Comparison of ENCODE assay signal across 7 cellular contexts in the genomic region with DNA sequence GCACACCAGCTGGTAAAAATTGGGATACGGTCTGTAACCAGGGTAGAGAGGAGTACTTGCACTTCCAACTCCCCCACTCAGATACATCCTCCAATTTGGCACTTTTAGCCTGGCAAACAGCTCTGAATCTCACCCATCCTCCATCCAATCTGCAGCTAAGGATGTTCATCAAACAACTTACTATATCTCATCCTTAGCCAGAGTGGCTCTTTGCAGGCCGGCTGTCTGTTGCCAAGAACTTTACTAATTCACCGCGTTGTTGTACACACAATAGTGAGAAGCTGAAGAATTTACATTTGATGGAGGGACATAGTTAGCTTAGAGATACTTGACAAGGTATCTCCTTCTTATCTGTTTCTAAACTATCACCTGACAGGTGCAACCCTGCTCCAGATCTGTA.
DNase-seq lines count a peak whose midpoint lies in the region; ATAC-seq, FAIRE-seq and TF ChIP-seq lines count a peak whose summit lies in the region.
"Not testable (repeated sequence)": the region's sequence is repeated elsewhere in the genome, so short reads cannot be mapped to it uniquely, and the experiment has no call there.

No MANE protein-coding gene starts in this region.

- not testable (repeated sequence) for H3K27me3 ChIP-seq in GM23338 (ENCODE audit: insufficient read depth)

- not testable (repeated sequence) for H3K27me3 Mint-ChIP-seq in GM23338 (ENCODE audit: insufficient read depth, low read depth, poor library complexity)

- FAIRE-seq in H54 (lab: Jason Lieb, UNC) (peak; percentile 89), urothelium cell line (lab: Jason Lieb, UNC) (peak; percentile 66)

- not testable (repeated sequence) for TF ChIP-seq CTCF in GM23338 (conservative IDR thresholded peaks at IDR 0.05; ENCODE audit: low read depth in 2 of 2)

- H2AFZ ChIP-seq in GM23338, result 0 out of 2 replicates have a peak overlapping the region, but pooled peaks have one; percentile 74

- not testable (repeated sequence) for H3K9me3 Mint-ChIP-seq in GM23338

- H4K20me1 ChIP-seq in GM23338 (replicated peaks; ENCODE audit: insufficient read depth), result not testable (repeated sequence)

- DNase-seq in Ammon's horn (ENCODE audit: low spot score) (peak; percentile 51), middle frontal gyrus (ENCODE audit: extremely low spot score, low spot score) (peak; percentile 14), occipital lobe (lab: John Stamatoyannopoulos, UW) (peak; percentile 4), superior temporal gyrus (ENCODE audit: extremely low spot score) (peak; percentile 22)
- not testable (repeated sequence) for DNase-seq in GM23338 (ENCODE audit: low spot score); H54 (ENCODE audit: insufficient read length, low spot score); urothelium cell line (ENCODE audit: low spot score)

- H3K4me1 Mint-ChIP-seq in GM23338, result not testable (repeated sequence)

- H3K36me3 Mint-ChIP-seq in GM23338 (ENCODE audit: low read depth), result not testable (repeated sequence)

- not testable (repeated sequence) for H3K4me3 ChIP-seq in GM23338

- not testable (repeated sequence) for H3F3A ChIP-seq in GM23338 (replicated peaks; ENCODE audit: low read depth)

- H3K4me3 Mint-ChIP-seq in GM23338, result not testable (repeated sequence)

- not testable (repeated sequence) for H3K79me2 ChIP-seq in GM23338 (replicated peaks; ENCODE audit: insufficient read depth)

- not testable (repeated sequence) for H3K9me2 ChIP-seq in GM23338 (ENCODE audit: insufficient read depth)

- H3K4me1 ChIP-seq in GM23338 (ENCODE audit: insufficient read depth), result not testable (repeated sequence)

- not testable (repeated sequence) for H3K27ac Mint-ChIP-seq in GM23338

- ATAC-seq in GM23338, result not testable (repeated sequence)

- H3K36me3 ChIP-seq in GM23338 (ENCODE audit: insufficient read depth), result not testable (repeated sequence)

- H3K27ac ChIP-seq in GM23338 (ENCODE audit: low read depth), result not testable (repeated sequence)

- not testable (repeated sequence) for H3K4me2 ChIP-seq in GM23338

- not testable (repeated sequence) for TF ChIP-seq POLR2A in H54 (IDR thresholded peaks at IDR 0.05; ENCODE audit: low read depth, low read length)
